In genomic region chr5:100110497-100110896, GRCh38 we compare ENCODE assay signal across 28 cellular contexts.
"Had no signal": no experiment of that assay in that cellular context is flagged by ENCODE, and none has a peak within 500 bp of the region (broad histone marks: within the 10 kb centered on the region; RNA-seq: fewer than 3 reads in every experiment).

No MANE protein-coding gene starts in this region.

- H3K27ac ChIP-seq: gastroesophageal sphincter, heart left ventricle, hepatocyte, left lung, neutrophil, parathyroid adenoma, right atrium auricular region, suprapubic skin, thyroid gland had no signal

- H3K4me3 Mint-ChIP-seq: effector memory CD8-positive, alpha-beta T cell; mesothelial cell of epicardium; naive B cell; natural killer cell treated with Interleukin-12 subunit alpha and Interleukin-12 subunit beta and Interleukin-15 and Interleukin-18, amount 100 ng/mL, for 72 hours; neural crest cell; stimulated activated naive CD8-positive, alpha-beta T cell treated with anti-CD3 and anti-CD28 coated beads, Interleukin-15, amount 100 ng/mL, for 72 hours had no signal

- H3K36me3 ChIP-seq: gastroesophageal sphincter, heart left ventricle, left lung, neutrophil, right atrium auricular region, suprapubic skin, thyroid gland had no signal

- H3K4me3 ChIP-seq: gastroesophageal sphincter, heart left ventricle, hepatocyte, left lung, mucosa of descending colon, right atrium auricular region, smooth muscle cell, suprapubic skin, thyroid gland had no signal

- H3K4me1 ChIP-seq: gastroesophageal sphincter, heart left ventricle, left lung, parathyroid adenoma, right atrium auricular region, suprapubic skin, thyroid gland had no signal

- H3K27me3 Mint-ChIP-seq: effector memory CD8-positive, alpha-beta T cell; naive B cell; natural killer cell treated with Interleukin-12 subunit alpha and Interleukin-12 subunit beta and Interleukin-15 and Interleukin-18, amount 100 ng/mL, for 72 hours; progenitor cell of endocrine pancreas; stimulated activated naive CD8-positive, alpha-beta T cell treated with anti-CD3 and anti-CD28 coated beads, Interleukin-15, amount 100 ng/mL, for 72 hours had no signal

- H3K27me3 ChIP-seq: gastroesophageal sphincter, heart left ventricle, hepatocyte, left lung, neutrophil, right atrium auricular region, suprapubic skin, thyroid gland had no signal

- H3K4me1 Mint-ChIP-seq: mesothelial cell of epicardium; naive B cell; neural crest cell; stimulated activated naive CD8-positive, alpha-beta T cell treated with anti-CD3 and anti-CD28 coated beads, Interleukin-15, amount 100 ng/mL, for 72 hours had no signal

- H3K27ac Mint-ChIP-seq: effector memory CD8-positive, alpha-beta T cell; mesothelial cell of epicardium; natural killer cell treated with Interleukin-12 subunit alpha and Interleukin-12 subunit beta and Interleukin-15 and Interleukin-18, amount 100 ng/mL, for 72 hours; progenitor cell of endocrine pancreas; stimulated activated naive CD8-positive, alpha-beta T cell treated with anti-CD3 and anti-CD28 coated beads, Interleukin-15, amount 100 ng/mL, for 72 hours had no signal

- H3K36me3 Mint-ChIP-seq: mesothelial cell of epicardium, naive B cell had no signal

- DNase-seq: cortex of kidney; effector memory CD8-positive, alpha-beta T cell; heart left ventricle; left cardiac atrium; left lung; mesenchymal stem cell; mucosa of descending colon; naive B cell; stimulated activated CD4-positive, alpha-beta T cell treated with anti-CD3 and anti-CD28 coated beads, Interleukin-12 subunit alpha, Interleukin-12 subunit beta, amount 100 ng/mL, for 4 hours; stimulated activated CD4-positive, alpha-beta T cell treated with anti-CD3 and anti-CD28 coated beads, Interleukin-1b, Interleukin-23, amount 100 ng/mL, for 48 hours; stimulated activated CD4-positive, alpha-beta T cell treated with anti-CD3 and anti-CD28 coated beads, Interleukin-4, amount 100 ng/mL, for 1 hour; stimulated activated CD8-positive, alpha-beta memory T cell treated with anti-CD3 and anti-CD28 coated beads, Interleukin-4, amount 100 ng/mL, for 48 hours; stimulated activated naive CD4-positive, alpha-beta T cell; stimulated activated naive CD8-positive, alpha-beta T cell treated with anti-CD3 and anti-CD28 coated beads, Interleukin-15, amount 100 ng/mL, for 72 hours; thyroid gland; trophoblast cell had no signal

- ATAC-seq: effector memory CD8-positive, alpha-beta T cell; gastroesophageal sphincter; heart left ventricle; left cardiac atrium; left lung; mucosa of descending colon; natural killer cell treated with Interleukin-12 subunit alpha and Interleukin-12 subunit beta and Interleukin-15 and Interleukin-18, amount 100 ng/mL, for 72 hours; sciatic nerve; stimulated activated naive CD8-positive, alpha-beta T cell treated with anti-CD3 and anti-CD28 coated beads, Interleukin-15, amount 100 ng/mL, for 72 hours had no signal

- H3K9me3 ChIP-seq: neutrophil, thyroid gland had no signal
